ENCODE assay signal across 28 cellular contexts in genomic region chr7:86768394-86768793, GRCh38.
DNase-seq lines count a peak whose midpoint lies in the region; ATAC-seq and TF ChIP-seq lines count a peak whose summit lies in the region.
"Had no signal": no experiment of that assay in that cellular context is flagged by ENCODE, and none has a peak within 500 bp of the region (broad histone marks: within the 10 kb centered on the region; RNA-seq: fewer than 3 reads in every experiment).

No MANE protein-coding gene starts in this region.

- WGBS in heart right ventricle, 2 donors, result 66 to 88% methylated on average over 1 of the region's 1 CpG

- no peaks in the 10 kb centered on the region for H3K36me3 ChIP-seq in heart right ventricle
- H3K36me3 ChIP-seq: esophagus squamous epithelium, MG63, SJSA1, WERI-Rb-1 had no signal

- no peaks in the 10 kb centered on the region for H3K9me3 ChIP-seq in heart right ventricle
- H3K9me3 ChIP-seq: Caco-2, esophagus squamous epithelium, MG63, psoas muscle, SJSA1 had no signal

- H3K4me1 ChIP-seq in heart right ventricle, result no peaks in the 10 kb centered on the region
- H3K4me1 ChIP-seq: Caco-2, esophagus squamous epithelium, psoas muscle, SJSA1 had no signal

- no peak for TF ChIP-seq CTCF in heart right ventricle (IDR thresholded peaks at IDR 0.05)

- peak; percentile 11 for DNase-seq in DMS53 (lab: John Stamatoyannopoulos, UW)
- no peak for DNase-seq in DMS53 treated with DMSO at 0.1 percent for 48 hours (lab: John Stamatoyannopoulos, UW; ENCODE audit: unreplicated experiment)
- no peak for DNase-seq in heart right ventricle
- no peak for DNase-seq in NCI-H1105 treated with DMSO at 0.1 percent for 48 hours (lab: John Stamatoyannopoulos, UW)
- no peak for DNase-seq in NCI-H226
- DNase-seq in hypothalamus (lab: John Stamatoyannopoulos, UW), result no peak
- DNase-seq: activated CD4-positive, alpha-beta T cell treated with anti-CD3 and anti-CD28 coated beads, Interleukin-2, amount 50 U/mL, for 4 hours; activated T-cell treated with anti-CD3 and anti-CD28 coated beads for 4 hours; aorta; Caco-2; effector memory CD4-positive, alpha-beta T cell; esophagus squamous epithelium; H9; MG63; midbrain; NCI-H1694 treated with DMSO at 0.1 percent for 48 hours; nephron progenitor cell; psoas muscle; small intestine; stimulated activated CD4-positive, alpha-beta T cell treated with anti-CD3 and anti-CD28 coated beads, Interleukin-2, amount 100 ng/mL, for 48 hours; T-helper 2 cell; WERI-Rb-1 had no signal

- intact Hi-C loops in heart right ventricle (cut with DNase I), result no loop called here

- ATAC-seq in HG02623 (IDR thresholded peaks at IDR 0.05; ENCODE audit: unreplicated experiment) (peak; percentile 39), HG03354 (IDR thresholded peaks at IDR 0.05; ENCODE audit: poor library complexity, severe bottlenecking, unreplicated experiment) (peak; percentile 36), heart right ventricle (no peak)
- ATAC-seq: left lobe of liver, Panc1, psoas muscle had no signal

- H3K27ac ChIP-seq in heart right ventricle, result no peak overlapping the region
- H3K27ac ChIP-seq: 22Rv1, esophagus squamous epithelium, psoas muscle, SJSA1, WERI-Rb-1 had no signal

- H3K4me3 ChIP-seq in heart right ventricle, result no peak overlapping the region
- H3K4me3 ChIP-seq: esophagus squamous epithelium, MG63, psoas muscle, SJSA1 had no signal

- H3K27me3 ChIP-seq in heart right ventricle, result no peaks in the 10 kb centered on the region
- H3K27me3 ChIP-seq: esophagus squamous epithelium, MG63, SJSA1 had no signal

Comparison
In these comparisons a context has a peak if more than half of its experiments do, and no peak if none do; other contexts are left out.
1. ATAC-seq: peak in HG02623 (single experiment) and HG03354 (single experiment); none in heart right ventricle (0 of 8).